In the genomic region with DNA sequence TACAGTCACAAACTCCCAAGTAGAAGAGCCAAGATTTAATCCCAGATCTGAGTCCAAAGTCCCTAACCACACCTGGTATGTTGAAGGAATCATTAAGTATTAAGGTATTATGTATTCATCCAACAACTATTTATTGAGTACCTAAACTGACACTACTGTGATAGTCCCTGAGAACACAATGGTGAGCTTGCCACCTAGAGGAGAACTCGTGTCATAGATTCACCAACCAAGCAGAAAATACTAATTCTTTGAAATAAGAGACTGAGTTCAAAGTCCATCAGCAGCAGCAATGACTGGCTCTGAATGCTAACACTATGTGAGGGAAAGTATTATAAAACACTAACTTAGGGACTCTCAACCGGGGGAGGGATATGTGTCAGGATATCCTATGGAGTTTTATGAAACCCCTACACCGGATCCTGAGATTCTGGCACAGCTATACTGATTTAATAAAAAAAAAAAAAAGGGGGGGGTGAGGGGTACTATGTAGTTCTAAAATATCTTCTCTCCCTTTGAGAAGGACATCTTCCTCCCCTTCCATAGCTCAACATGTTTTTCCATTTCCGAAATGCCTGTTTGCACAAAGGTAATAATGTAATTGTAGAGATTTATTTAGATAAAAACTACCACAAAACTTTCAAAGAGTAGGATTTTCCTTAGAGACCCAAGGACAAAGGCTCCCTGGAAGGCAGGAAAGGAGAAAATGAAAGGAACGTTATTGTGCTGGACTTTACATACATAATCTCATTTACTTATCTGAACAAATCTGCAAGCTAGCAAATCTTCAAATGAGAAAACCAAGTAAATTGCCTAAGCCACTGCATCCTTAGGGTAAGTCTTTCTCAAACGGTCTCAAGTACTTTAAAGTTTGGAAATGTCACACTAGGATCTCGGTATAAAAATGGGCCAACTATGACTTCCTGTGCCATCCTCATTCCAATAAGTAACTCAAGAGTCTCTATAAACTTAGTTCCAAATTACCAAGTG, we compare ENCODE assay signal across 8 cellular contexts. TPM values are rescaled to one million over a fixed set of nuclear protein-coding genes. Genes with fewer than 3 reads are reported as not detected.
DNase-seq lines count a peak whose midpoint lies in the region; ATAC-seq, FAIRE-seq and TF ChIP-seq lines count a peak whose summit lies in the region.

No MANE protein-coding gene starts in this region.

- H3K4me3 ChIP-seq in H1 (ENCODE audit: extremely low read depth in 1 of 4, insufficient read depth in 2 of 4, low read depth in 3 of 4, low read length in 4 of 4) (peak overlapping the region in 2 of 4 experiments; percentile 80 to 89; a peak in 2 of 8 replicates), muscle layer of duodenum (ENCODE audit: low read depth in 1 of 2, low read length in 2 of 2) (peak overlapping the region; percentile 70 to 87)

- WGBS in H1 (ENCODE audit: extremely low coverage in 1 of 2, insufficient coverage in 1 of 2, insufficient read length in 1 of 2, insufficient replicate concordance in 2 of 2, low coverage in 1 of 2, low lambda C conversion rate in 2 of 2, missing lambda C conversion rate in 1 of 2), 2 experiments = 57% methylated on average over 7 of the region's 7 CpGs; no CpG with 5 or more reads in 1 of the 2 experiments

- POLR2A ChIA-PET in H1 (lab: Charles Lee; ENCODE audit: partially characterized antibody) = interaction anchor here (0.6 to 0.8 kb wide), 2 partner anchors 14 to 18 kb away, joined by 3 to 4 read pairs; no protein-coding TSS in a partner anchor

- no peaks in the 10 kb centered on the region for H3K9me3 ChIP-seq in H1 (ENCODE audit: insufficient read depth in 2 of 2, low read depth in 1 of 2, low read length in 1 of 2)
- H3K9me3 ChIP-seq in muscle layer of duodenum (ENCODE audit: control insufficient read depth in 1 of 2, low read length in 2 of 2) = no peaks in the 10 kb centered on the region

- H3K4me2 ChIP-seq in H1 (ENCODE audit: insufficient read depth in 1 of 2, low read depth in 2 of 2, low read length in 2 of 2) = peak overlapping the region; percentile 73 to 80; a peak in 3 of 4 replicates

- peaks cover 0 to 48% of the 10 kb centered on the region in 2 experiments; a peak in 2 of 4 replicates for H3K79me2 ChIP-seq in H1 (ENCODE audit: control insufficient read depth in 1 of 2, insufficient read depth in 2 of 2, low read length in 2 of 2)

- no peak overlapping the region for H3K4ac ChIP-seq in H1 (replicated peaks; ENCODE audit: insufficient read length, low read depth, low read length)

- H3K23me2 ChIP-seq in H1 (ENCODE audit: low read depth, low read length) = peaks cover 4% of the 10 kb centered on the region; the same call in 1 of the 2 replicates

- peaks cover 2% of the 10 kb centered on the region; the same call in 1 of the 2 replicates for H3K79me1 ChIP-seq in H1 (ENCODE audit: low read depth, low read length)

- CTCF ChIA-PET in H1 (lab: Charles Lee; ENCODE audit: partially characterized antibody) = interaction anchor here (0.6 to 1.9 kb wide), 8 partner anchors 10 to 198 kb away, joined by 3 to 8 read pairs (median 4); no protein-coding TSS in a partner anchor

- no peak overlapping the region for H3K23ac ChIP-seq in H1 (ENCODE audit: insufficient read length)

- no peak overlapping the region for H4K5ac ChIP-seq in H1 (ENCODE audit: insufficient read length, low read depth, low read length)

- H2BK15ac ChIP-seq in H1 (ENCODE audit: low read length) = no peak overlapping the region

- H2BK20ac ChIP-seq in H1 (ENCODE audit: low read length) = no peak overlapping the region

- H2BK5ac ChIP-seq in H1 (ENCODE audit: low read depth, low read length) = no peak overlapping the region

- no peak overlapping the region for H2AFZ ChIP-seq in H1 (ENCODE audit: low read length)

- H3K14ac ChIP-seq in H1 (ENCODE audit: insufficient read length) = no peak overlapping the region

- H3K4me1 ChIP-seq in H1 (replicated peaks in 1 of 4; ENCODE audit: control insufficient read depth in 3 of 4, insufficient read depth in 4 of 4, low read length in 3 of 4) = peaks cover 0 to 12% (median 3%) of the 10 kb centered on the region in 4 experiments; a peak in 5 of 7 replicates
- H3K4me1 ChIP-seq in muscle layer of duodenum (ENCODE audit: control insufficient read depth in 1 of 2, insufficient read depth in 2 of 2, low read length in 2 of 2) = peaks cover 37 to 57% of the 10 kb centered on the region in 2 donors

- H4K20me1 ChIP-seq in H1 (replicated peaks in 1 of 2; ENCODE audit: control insufficient read depth in 1 of 2, insufficient read depth in 2 of 2, low read length in 2 of 2) = peaks cover 1 to 15% of the 10 kb centered on the region in 2 experiments

- DNase-seq in activated CD4-positive, CD25-positive, alpha-beta regulatory T cell treated with anti-CD3 and anti-CD28 coated beads, Interleukin-2, amount 50 U/mL, for 16 hours (ENCODE audit: low read depth, low spot score) = peak; percentile 11
- no peak for DNase-seq in activated CD4-positive, CD25-positive, alpha-beta regulatory T cell (lab: John Stamatoyannopoulos, UW)
- DNase-seq in M059J (ENCODE audit: low read depth) = peak; percentile 74
- peak; percentile 12 for DNase-seq in T follicular helper cell (ENCODE audit: low read depth)
- DNase-seq in H1 (ENCODE audit: low read depth in 1 of 2, low spot score in 2 of 2) = no peak
- DNase-seq in retina = no peak

- H2BK12ac ChIP-seq in H1 (ENCODE audit: low read depth, low read length) = no peak overlapping the region

- no peak for TF ChIP-seq POLR2A in H1 (IDR thresholded peaks at IDR 0.05; ENCODE audit: control extremely low read depth in 1 of 2, low read depth in 2 of 2, low read length in 2 of 2)

- no peaks in the 10 kb centered on the region for H3K27me3 ChIP-seq in H1 (replicated peaks in 1 of 4; ENCODE audit: control insufficient read depth in 3 of 4, extremely low read depth in 1 of 4, insufficient read depth in 3 of 4, low read length in 3 of 4)
- H3K27me3 ChIP-seq in muscle layer of duodenum (ENCODE audit: low read depth, low read length) = no peaks in the 10 kb centered on the region

- H4K8ac ChIP-seq in H1 (ENCODE audit: extremely low read depth, insufficient read depth, low read length) = no peak overlapping the region

- H3K9ac ChIP-seq in H1 (replicated peaks in 1 of 4; ENCODE audit: extremely low read depth in 1 of 4, low read depth in 3 of 4, low read length in 3 of 4) = peak overlapping the region in 1 of 4 experiments; percentile 68; a peak in 1 of 7 replicates

- ATAC-seq in GM21576 (IDR thresholded peaks at IDR 0.05; ENCODE audit: unreplicated experiment) = peak; percentile 35

- H3K36me3 ChIP-seq in H1 (ENCODE audit: control insufficient read depth in 2 of 4, insufficient read depth in 4 of 4, low read length in 3 of 4) (no peaks in the 10 kb centered on the region), muscle layer of duodenum (ENCODE audit: control insufficient read depth in 1 of 2, insufficient read depth in 2 of 2, low read length in 2 of 2) (no peaks in the 10 kb centered on the region)

- peak; percentile 74 to 78 for TF ChIP-seq RAD21 in H1 (IDR thresholded peaks at IDR 0.05 in 1 of 2, conservative IDR thresholded peaks at IDR 0.05 in 1 of 2; ENCODE audit: low read depth in 2 of 2, low read length in 2 of 2)

- H3K56ac ChIP-seq in H1 (replicated peaks; ENCODE audit: insufficient read length, low read depth, low read length) = no peak overlapping the region

- TF ChIP-seq EP300 in H1 (IDR thresholded peaks at IDR 0.05; ENCODE audit: borderline replicate concordance in 1 of 2, low read depth in 2 of 2, low read length in 2 of 2) = no peak

- H4K91ac ChIP-seq in H1 (replicated peaks; ENCODE audit: insufficient read length, low read length) = no peak overlapping the region

- H3K18ac ChIP-seq in H1 (ENCODE audit: extremely low read depth, low read length) = no peak overlapping the region

- H2AK5ac ChIP-seq in H1 (ENCODE audit: low read depth, low read length) = no peak overlapping the region

- peak in 2 of 3 experiments; percentile 55 to 56; a peak in 3 of 4 replicates for TF ChIP-seq CTCF in H1 (IDR thresholded peaks at IDR 0.05; ENCODE audit: control extremely low read depth in 1 of 3, insufficient read depth in 1 of 3, low read depth in 1 of 3, low read length in 3 of 3)

- no peak for FAIRE-seq in H1 (lab: Jason Lieb, UNC)

- H2BK120ac ChIP-seq in H1 (replicated peaks; ENCODE audit: low read depth, low read length) = no peak overlapping the region

- H3K27ac ChIP-seq in H1 (ENCODE audit: low read depth, low read length) = no peak overlapping the region
- peak overlapping the region; percentile 93 for H3K27ac ChIP-seq in muscle layer of duodenum (ENCODE audit: low read length)

RNA-seq across cellular contexts. Expression of gene NCOA4, which starts 1.5 kb away (rescaled TPM):
- 147 and 160 TPM in 2 replicates for total RNA-seq in M059J (2014; rRNA removed; shearing (Covaris generic))
- 63.7 and 65.2 TPM in 2 replicates for total RNA-seq in H1 (2021; fragmentation: NEBNext Ultra II Directional; extraction: Animal tissue kit (Norgen Biotek cat#: 25700))
- polyA plus RNA-seq in H1 (2011; rRNA removed) = 19.8 and 28.9 TPM in 2 replicates
- 39.3 TPM for polyA plus RNA-seq in H1 (2011; cell fraction: cytosol; rRNA removed)
- polyA plus RNA-seq in H1 (2011; cell fraction: nucleus; rRNA removed) = 21.7 TPM
- 32.7 to 46.6 TPM (median 37.7 TPM) in 4 replicates for polyA plus RNA-seq in H1 (2012, experiment 1 of 2)
- polyA plus RNA-seq in H1 (2012, experiment 2 of 2) = 4.5 TPM
- 39.2 TPM for polyA plus RNA-seq in H1 (2013, experiment 1 of 2)
- 37.6 TPM for polyA plus RNA-seq in H1 (2013, experiment 2 of 2)
- polyA minus RNA-seq in H1 (2011; rRNA and poly(A)+ RNA removed) = 100 and 135 TPM in 2 replicates
- 39.9 TPM for polyA minus RNA-seq in H1 (2011; cell fraction: cytosol; rRNA and poly(A)+ RNA removed)
- polyA minus RNA-seq in H1 (2011; cell fraction: nucleus; rRNA and poly(A)+ RNA removed) = 31.0 TPM

RNA-seq across cellular contexts. Expression of gene MSMB, which starts 17.2 kb away (rescaled TPM):
- not detected in 2 replicates for total RNA-seq in M059J (2014; rRNA removed; shearing (Covaris generic))
- total RNA-seq in H1 (2021; fragmentation: NEBNext Ultra II Directional; extraction: Animal tissue kit (Norgen Biotek cat#: 25700)) = not detected in 2 replicates
- polyA plus RNA-seq in H1 (2011; rRNA removed) = not detected in 2 replicates
- not detected for polyA plus RNA-seq in H1 (2011; cell fraction: cytosol; rRNA removed)
- polyA plus RNA-seq in H1 (2011; cell fraction: nucleus; rRNA removed) = not detected
- not detected in 4 replicates for polyA plus RNA-seq in H1 (2012, experiment 1 of 2)
- polyA plus RNA-seq in H1 (2012, experiment 2 of 2) = not detected
- polyA plus RNA-seq in H1 (2013, experiment 1 of 2) = not detected
- polyA plus RNA-seq in H1 (2013, experiment 2 of 2) = not detected
- polyA minus RNA-seq in H1 (2011; rRNA and poly(A)+ RNA removed) = not detected in 2 replicates
- polyA minus RNA-seq in H1 (2011; cell fraction: cytosol; rRNA and poly(A)+ RNA removed) = not detected
- polyA minus RNA-seq in H1 (2011; cell fraction: nucleus; rRNA and poly(A)+ RNA removed) = not detected

RNA-seq across cellular contexts. Expression of gene TIMM23, which starts 56.6 kb away (rescaled TPM):
- 130 and 145 TPM in 2 replicates for total RNA-seq in M059J (2014; rRNA removed; shearing (Covaris generic))
- 101 and 106 TPM in 2 replicates for total RNA-seq in H1 (2021; fragmentation: NEBNext Ultra II Directional; extraction: Animal tissue kit (Norgen Biotek cat#: 25700))
- 83.9 and 130 TPM in 2 replicates for polyA plus RNA-seq in H1 (2011; rRNA removed)
- polyA plus RNA-seq in H1 (2011; cell fraction: cytosol; rRNA removed) = 118 TPM
- polyA plus RNA-seq in H1 (2011; cell fraction: nucleus; rRNA removed) = 28.9 TPM
- polyA plus RNA-seq in H1 (2012, experiment 1 of 2) = 102 to 127 TPM (median 108 TPM) in 4 replicates
- 75.9 TPM for polyA plus RNA-seq in H1 (2012, experiment 2 of 2)
- polyA plus RNA-seq in H1 (2013, experiment 1 of 2) = 101 TPM
- 106 TPM for polyA plus RNA-seq in H1 (2013, experiment 2 of 2)
- polyA minus RNA-seq in H1 (2011; rRNA and poly(A)+ RNA removed) = 61.1 and 78.1 TPM in 2 replicates
- polyA minus RNA-seq in H1 (2011; cell fraction: cytosol; rRNA and poly(A)+ RNA removed) = 47.1 TPM
- polyA minus RNA-seq in H1 (2011; cell fraction: nucleus; rRNA and poly(A)+ RNA removed) = 41.9 TPM

Comparison
In these comparisons a context has a peak if more than half of its experiments do, and no peak if none do; other contexts are left out.
1. DNase-seq: peak in activated CD4-positive, CD25-positive, alpha-beta regulatory T cell treated with anti-CD3 and anti-CD28 coated beads, Interleukin-2, amount 50 U/mL, for 16 hours (single experiment), M059J (single experiment) and T follicular helper cell (single experiment); none in activated CD4-positive, CD25-positive, alpha-beta regulatory T cell (0 of 4), H1 (0 of 2) and retina (single experiment).